Comparison of ENCODE assay signal across 28 cellular contexts in genomic region chr5:165673499-165673898, GRCh38.
"Had no signal": no experiment of that assay in that cellular context is flagged by ENCODE, and none has a peak within 500 bp of the region (broad histone marks: within the 10 kb centered on the region; RNA-seq: fewer than 3 reads in every experiment).

No MANE protein-coding gene starts in this region.

- H3K9me3 ChIP-seq: ovary, psoas muscle, suprapubic skin, testis, tibial artery, upper lobe of right lung, uterus had no signal

- H3K27me3 ChIP-seq: neural progenitor cell, ovary, spleen, suprapubic skin, testis, tibial artery, transverse colon, upper lobe of right lung, uterus had no signal

- H3K27ac ChIP-seq: neural progenitor cell, ovary, parathyroid adenoma, psoas muscle, skin epidermis, spleen, suprapubic skin, testis, tibial artery, transverse colon, upper lobe of right lung, uterus had no signal

- DNase-seq: natural killer cell; occipital lobe; ovary; posterior cingulate gyrus; psoas muscle; right cardiac atrium; spleen; stimulated activated CD4-positive, alpha-beta T cell treated with anti-CD3 and anti-CD28 coated beads, Interleukin-12 subunit alpha, Interleukin-12 subunit beta, amount 100 ng/mL, for 4 hours; stimulated activated CD4-positive, alpha-beta T cell treated with anti-CD3 and anti-CD28 coated beads, Interleukin-1b, Interleukin-23, amount 100 ng/mL, for 48 hours; stimulated activated CD4-positive, alpha-beta T cell treated with anti-CD3 and anti-CD28 coated beads, Interleukin-4, amount 100 ng/mL, for 1 hour; stimulated activated CD4-positive, alpha-beta T cell treated with anti-CD3 and anti-CD28 coated beads, Interleukin-4, amount 100 ng/mL, for 4 hours; stimulated activated CD8-positive, alpha-beta memory T cell treated with anti-CD3 and anti-CD28 coated beads, Interleukin-4, amount 100 ng/mL, for 48 hours; stimulated activated naive CD4-positive, alpha-beta T cell; stimulated activated naive CD8-positive, alpha-beta T cell treated with anti-CD3 and anti-CD28 coated beads, Interleukin-15, amount 100 ng/mL, for 72 hours; stimulated activated naive CD8-positive, alpha-beta T cell treated with anti-CD3 and anti-CD28 coated beads, Interleukin-15, Interleukin-2, amounts not matched to agents 100 U/mL and 50 U/mL, for 24 hours; substantia nigra; testis; tibial artery; transverse colon; upper lobe of right lung; uterus had no signal

- ATAC-seq: natural killer cell; psoas muscle; right cardiac atrium; sciatic nerve; stimulated activated memory B cell treated with anti-CD40 and anti-IgM and Interleukin-4, amounts not matched to agents 10 μg/mL and 1 μg/mL and 100 μg/mL, for 72 hours; stimulated activated naive CD8-positive, alpha-beta T cell treated with anti-CD3 and anti-CD28 coated beads, Interleukin-15, amount 100 ng/mL, for 72 hours; stimulated activated naive CD8-positive, alpha-beta T cell treated with anti-CD3 and anti-CD28 coated beads, Interleukin-15, Interleukin-2, amounts not matched to agents 100 U/mL and 50 U/mL, for 24 hours; upper lobe of right lung had no signal

- H3K4me1 ChIP-seq: neural progenitor cell, parathyroid adenoma, psoas muscle, spleen, suprapubic skin, testis, tibial artery, transverse colon, upper lobe of right lung, uterus had no signal

- H3K36me3 ChIP-seq: neural progenitor cell, ovary, spleen, suprapubic skin, tibial artery, transverse colon, upper lobe of right lung, uterus had no signal

- H3K4me3 ChIP-seq: neural progenitor cell, ovary, psoas muscle, skin epidermis, smooth muscle cell, spleen, suprapubic skin, testis, tibial artery, transverse colon, upper lobe of right lung, uterus had no signal
